9 cellular contexts compared by ENCODE assay signal in the genomic region with DNA sequence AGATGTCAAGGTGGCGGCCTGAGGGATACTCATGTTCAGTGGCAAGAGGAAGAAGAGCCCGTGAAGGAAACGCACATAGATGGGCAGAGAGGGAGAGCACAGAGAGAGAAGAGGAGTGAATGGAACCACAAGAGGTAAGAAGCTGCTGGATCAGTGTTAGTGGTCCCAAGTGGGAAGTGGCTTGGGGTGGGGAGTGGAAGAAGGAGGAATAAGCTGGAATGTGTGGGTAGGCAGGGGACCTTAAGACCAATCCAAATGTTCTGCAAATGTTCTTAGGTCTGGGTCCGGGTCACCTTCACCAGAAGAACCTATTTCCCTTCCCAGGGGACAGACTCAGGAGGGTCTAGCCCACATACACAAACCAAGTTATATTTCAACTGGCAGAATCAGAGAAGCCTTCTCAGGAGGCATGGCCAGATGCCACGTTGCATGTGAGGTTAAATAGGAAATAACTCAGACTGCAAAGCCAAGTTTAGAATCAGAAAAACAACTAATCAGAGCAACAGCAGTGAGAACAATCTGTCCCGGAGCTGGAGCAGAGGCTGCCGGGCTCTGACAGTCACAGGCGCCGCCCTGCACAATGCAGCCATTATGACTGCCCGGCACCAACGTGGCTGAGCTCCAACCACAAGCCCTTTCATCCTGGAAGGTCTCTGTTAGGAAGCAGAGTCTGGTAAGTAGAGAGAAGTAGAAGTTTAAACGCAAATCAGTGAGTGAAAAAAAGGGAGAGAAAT.
DNase-seq lines count a peak whose midpoint lies in the region; ATAC-seq and TF ChIP-seq lines count a peak whose summit lies in the region.
"Had no signal": no experiment of that assay in that cellular context is flagged by ENCODE, and none has a peak within 500 bp of the region (broad histone marks: within the 10 kb centered on the region; RNA-seq: fewer than 3 reads in every experiment).

No MANE protein-coding gene starts in this region.

- TF ChIP-seq POLR2A in GM18505 (IDR thresholded peaks at IDR 0.05; ENCODE audit: borderline replicate concordance, extremely low read depth, insufficient read depth, insufficient read length) = no peak

- peaks cover 11 to 14% (median 14%) of the 10 kb centered on the region in 4 donors for H3K4me1 Mint-ChIP-seq in naive thymus-derived CD8-positive, alpha-beta T cell

- H3K36me3 Mint-ChIP-seq in naive thymus-derived CD8-positive, alpha-beta T cell = no peaks in the 10 kb centered on the region
- H3K36me3 Mint-ChIP-seq: CD8-positive, alpha-beta memory T cell had no signal

- ATAC-seq in naive thymus-derived CD8-positive, alpha-beta T cell = peak; percentile 58 to 69
- ATAC-seq in GM18505 (IDR thresholded peaks at IDR 0.05; ENCODE audit: unreplicated experiment) (no peak), HG03442 (IDR thresholded peaks at IDR 0.05; ENCODE audit: unreplicated experiment) (no peak)

- POLR2A ChIA-PET in naive thymus-derived CD8-positive, alpha-beta T cell (lab: Charles Lee) = no interaction called here

- DNase-seq in stimulated activated CD4-positive, alpha-beta T cell treated with anti-CD3 and anti-CD28 coated beads, Interleukin-15, amount 100 ng/mL, for 24 hours = peak; percentile 7
- no peak for DNase-seq in stimulated activated CD4-positive, alpha-beta T cell treated with anti-CD3 and anti-CD28 coated beads, Interleukin-12 subunit alpha, Interleukin-12 subunit beta, amount 100 ng/mL, for 4 hours
- peak; percentile 53 for DNase-seq in fibroblast of gingiva (ENCODE audit: low read depth)
- DNase-seq in naive thymus-derived CD8-positive, alpha-beta T cell = peak in 2 of 10 donors; percentile 5 to 22
- no peak for DNase-seq in NCI-H2171 (lab: John Stamatoyannopoulos, UW)
- DNase-seq in NCI-H2196 treated with DMSO at 0.1 percent for 48 hours (lab: John Stamatoyannopoulos, UW; ENCODE audit: unreplicated experiment) = no peak
- DNase-seq: CD8-positive, alpha-beta memory T cell had no signal

- peak overlapping the region; percentile 36 to 89 (median 74) for H3K4me3 Mint-ChIP-seq in naive thymus-derived CD8-positive, alpha-beta T cell

- H3K27ac Mint-ChIP-seq in naive thymus-derived CD8-positive, alpha-beta T cell = peak overlapping the region in 8 of 10 donors; percentile 28 to 95 (median 74)

- no peaks in the 10 kb centered on the region for H3K27me3 Mint-ChIP-seq in naive thymus-derived CD8-positive, alpha-beta T cell

- H3K9me3 Mint-ChIP-seq in naive thymus-derived CD8-positive, alpha-beta T cell = no peaks in the 10 kb centered on the region
- H3K9me3 Mint-ChIP-seq: CD8-positive, alpha-beta memory T cell had no signal

Comparison
In these comparisons a context has a peak if more than half of its experiments do, and no peak if none do; other contexts are left out.
1. DNase-seq: peak in stimulated activated CD4-positive, alpha-beta T cell treated with anti-CD3 and anti-CD28 coated beads, Interleukin-15, amount 100 ng/mL, for 24 hours (single experiment) and fibroblast of gingiva (single experiment); none in stimulated activated CD4-positive, alpha-beta T cell treated with anti-CD3 and anti-CD28 coated beads, Interleukin-12 subunit alpha, Interleukin-12 subunit beta, amount 100 ng/mL, for 4 hours (single experiment), NCI-H2171 (single experiment) and NCI-H2196 treated with DMSO at 0.1 percent for 48 hours (single experiment).
2. ATAC-seq: peak in naive thymus-derived CD8-positive, alpha-beta T cell (2 of 2); none in GM18505 (single experiment) and HG03442 (single experiment).